Comparison of ENCODE assay signal across 27 cellular contexts in genomic region chr6:64920257-64920656, GRCh38.
"Had no signal": no experiment of that assay in that cellular context is flagged by ENCODE, and none has a peak within 500 bp of the region (broad histone marks: within the 10 kb centered on the region; RNA-seq: fewer than 3 reads in every experiment).

No MANE protein-coding gene starts in this region.

- H3K9me3 ChIP-seq: stomach, suprapubic skin, testis, thoracic aorta, thyroid gland, tibial artery, transverse colon, upper lobe of left lung, upper lobe of right lung, uterus, vagina had no signal

- H3K4me3 ChIP-seq: stomach, suprapubic skin, testis, thoracic aorta, thyroid gland, tibial artery, tibial nerve, transverse colon, upper lobe of left lung, upper lobe of right lung, uterus, vagina had no signal

- H3K27ac ChIP-seq: stomach, suprapubic skin, testis, thoracic aorta, thyroid gland, tibial artery, tibial nerve, transverse colon, upper lobe of left lung, upper lobe of right lung, uterus, vagina had no signal

- DNase-seq: stimulated activated CD4-positive, alpha-beta T cell treated with anti-CD3 and anti-CD28 coated beads, Interleukin-2, amount 100 ng/mL, for 48 hours; stimulated activated CD4-positive, alpha-beta T cell treated with anti-CD3 and anti-CD28 coated beads, Interleukin-4, amount 100 ng/mL, for 1 hour; stimulated activated CD4-positive, alpha-beta T cell treated with anti-CD3 and anti-CD28 coated beads, Interleukin-4, amount 100 ng/mL, for 24 hours; stimulated activated CD4-positive, alpha-beta T cell treated with anti-CD3 and anti-CD28 coated beads, Interleukin-4, amount 100 ng/mL, for 4 hours; stimulated activated CD8-positive, alpha-beta memory T cell treated with anti-CD3 and anti-CD28 coated beads, Interleukin-4, amount 100 ng/mL, for 48 hours; stimulated activated naive B cell treated with anti-CD40 and anti-IgM and Interleukin-4, amounts not matched to agents 10 μg/mL and 1 μg/mL and 100 μg/mL, for 72 hours; stimulated activated naive CD4-positive, alpha-beta T cell; stimulated activated naive CD4-positive, alpha-beta T cell treated with Interleukin-2 at 50 U/mL for 16 hours; stimulated activated naive CD8-positive, alpha-beta T cell treated with anti-CD3 and anti-CD28 coated beads, Interleukin-15, amount 100 ng/mL, for 72 hours; stimulated activated naive CD8-positive, alpha-beta T cell treated with anti-CD3 and anti-CD28 coated beads, Interleukin-15, Interleukin-2, amounts not matched to agents 100 U/mL and 50 U/mL, for 24 hours; stomach; substantia nigra; testis; thyroid gland; tibial artery; transverse colon; trophoblast cell; upper lobe of left lung; upper lobe of right lung; uterus had no signal

- H3K36me3 ChIP-seq: stomach, suprapubic skin, thoracic aorta, thyroid gland, tibial artery, tibial nerve, transverse colon, upper lobe of left lung, upper lobe of right lung, uterus, vagina had no signal

- FAIRE-seq: urothelium cell line had no signal

- H3K4me1 ChIP-seq: stomach, suprapubic skin, testis, thyroid gland, tibial artery, tibial nerve, transverse colon, upper lobe of left lung, upper lobe of right lung, uterus, vagina had no signal

- ATAC-seq: stimulated activated effector memory CD8-positive, alpha-beta T cell treated with anti-CD3 and anti-CD28 coated beads, Interleukin-12 subunit alpha, Interleukin-12 subunit beta, amount 100 ng/mL, for 72 hours; stimulated activated memory B cell treated with anti-CD40 and anti-IgM and Interleukin-4, amounts not matched to agents 10 μg/mL and 1 μg/mL and 100 μg/mL, for 72 hours; stimulated activated naive B cell treated with anti-CD40 and anti-IgM and Interleukin-4, amounts not matched to agents 10 μg/mL and 1 μg/mL and 100 μg/mL, for 72 hours; stimulated activated naive CD8-positive, alpha-beta T cell treated with anti-CD3 and anti-CD28 coated beads, Interleukin-15, amount 100 ng/mL, for 72 hours; stimulated activated naive CD8-positive, alpha-beta T cell treated with anti-CD3 and anti-CD28 coated beads, Interleukin-15, Interleukin-2, amounts not matched to agents 100 U/mL and 50 U/mL, for 24 hours; upper lobe of right lung had no signal

- H3K27me3 ChIP-seq: stomach, suprapubic skin, testis, thyroid gland, tibial artery, tibial nerve, transverse colon, upper lobe of left lung, upper lobe of right lung, uterus, vagina had no signal
